9 cellular contexts compared by ENCODE assay signal in the genomic region with DNA sequence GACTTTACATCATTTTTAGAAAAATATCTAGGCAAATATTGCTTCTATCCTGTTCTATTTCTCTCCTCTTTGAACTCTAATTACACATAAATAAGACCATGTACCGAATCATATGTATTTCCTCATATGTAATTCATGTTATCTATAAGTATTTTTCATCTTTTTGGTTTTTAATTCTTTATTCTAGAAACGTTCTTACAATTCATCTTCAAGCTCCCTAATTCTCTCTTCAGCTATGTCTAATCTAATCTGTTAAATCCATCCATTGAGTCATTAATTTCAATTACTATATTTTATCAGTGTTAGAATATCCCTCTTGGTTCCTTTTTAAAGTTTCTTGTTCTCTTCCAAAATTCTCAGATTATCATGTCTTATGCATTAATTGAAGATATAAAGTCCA.
"Had no signal": no experiment of that assay in that cellular context is flagged by ENCODE, and none has a peak within 500 bp of the region (broad histone marks: within the 10 kb centered on the region; RNA-seq: fewer than 3 reads in every experiment).

No MANE protein-coding gene starts in this region.

- H3K4me3 ChIP-seq: GM23248, HAP-1 had no signal

- H3K27ac ChIP-seq: GM23248, HL-60 had no signal

- H3K9me3 ChIP-seq: HAP-1 had no signal

- H3K36me3 ChIP-seq: HAP-1 had no signal

- FAIRE-seq: HepG2 had no signal

- H3K9ac ChIP-seq: GM23248 had no signal

- ATAC-seq: HCT116, HepG2 had no signal

- H3K4me1 ChIP-seq: HAP-1 had no signal

- DNase-seq: GM23248, GOT3, H7, HFFc6, KG1 had no signal

- H2AFZ ChIP-seq: GM23248 had no signal
